4 cellular contexts compared by ENCODE assay signal in genomic region chrY:5002765-5003164, GRCh38. TPM values are rescaled to one million over a fixed set of nuclear protein-coding genes. Genes with fewer than 3 reads are reported as not detected.
"Had no signal": no experiment of that assay in that cellular context is flagged by ENCODE, and none has a peak within 500 bp of the region (broad histone marks: within the 10 kb centered on the region; RNA-seq: fewer than 3 reads in every experiment).

No MANE protein-coding gene starts in this region.

RNA-seq across cellular contexts. Expression of gene PCDH11Y, which starts 2.7 kb away (rescaled TPM):
- total RNA-seq: activated CD8-positive, alpha-beta T cell treated with anti-CD3 and anti-CD28 coated beads, Interleukin-2, amount 10 ng/mL, durations not matched to agents 7 days and 5 days; body of pancreas; PC-9; SK-MEL-5 had no signal
